ENCODE assay signal across 8 cellular contexts in genomic region chr9:17116400-17116837, GRCh38. TPM values are rescaled to one million over a fixed set of nuclear protein-coding genes. Genes with fewer than 3 reads are reported as not detected.
DNase-seq lines count a peak whose midpoint lies in the region; ATAC-seq, FAIRE-seq and TF ChIP-seq lines count a peak whose summit lies in the region.

No MANE protein-coding gene starts in this region.

- H3K27ac ChIP-seq in sigmoid colon, result peak overlapping the region in 1 of 4 donors; percentile 52

- no peak for ATAC-seq in HG03045 (IDR thresholded peaks at IDR 0.05; ENCODE audit: unreplicated experiment)
- ATAC-seq in GM18873 (IDR thresholded peaks at IDR 0.05; ENCODE audit: low FRiP score, unreplicated experiment), result no peak
- no peak for ATAC-seq in GM21529 (IDR thresholded peaks at IDR 0.05; ENCODE audit: unreplicated experiment)

- no peaks in the 10 kb centered on the region for H3K9me3 ChIP-seq in sigmoid colon

- no peak overlapping the region for H3K4me3 ChIP-seq in fibroblast of mammary gland (ENCODE audit: control insufficient read depth, low read depth, low read length)
- no peak overlapping the region for H3K4me3 ChIP-seq in sigmoid colon

- DNase-seq in COR-L47 (lab: John Stamatoyannopoulos, UW), result peak; percentile 42
- peak; percentile 34 for DNase-seq in RCC 7860 (ENCODE audit: low spot score)
- peak; percentile 66 for DNase-seq in fibroblast of mammary gland (ENCODE audit: low read depth)
- no peak for DNase-seq in sigmoid colon

- H3K4me1 ChIP-seq in sigmoid colon, result peaks cover 0 to 14% (median 5%) of the 10 kb centered on the region in 4 donors

- no peaks in the 10 kb centered on the region for H3K27me3 ChIP-seq in sigmoid colon

- TF ChIP-seq EP300 in Ishikawa (IDR thresholded peaks at IDR 0.05; ENCODE audit: borderline replicate concordance) (no peak), sigmoid colon (IDR thresholded peaks at IDR 0.05) (no peak)

- TF ChIP-seq CTCF in fibroblast of mammary gland (conservative IDR thresholded peaks at IDR 0.05; ENCODE audit: control insufficient read depth, insufficient read depth, low read depth, low read length) (peak; percentile 46), sigmoid colon (IDR thresholded peaks at IDR 0.05) (peak in 3 of 4 experiments; percentile 4 to 49 (median 45))

- WGBS in sigmoid colon, 2 donors, result 9 to 29% methylated on average over 4 of the region's 4 CpGs

- no peaks in the 10 kb centered on the region for H3K36me3 ChIP-seq in sigmoid colon

- intact Hi-C loops in sigmoid colon (cut with DNase I), result loop anchor here (2.0 to 10.0 kb wide), 3 partner anchors 18 to 1282 kb away; partner anchors contain the start of gene CNTLN

- peak; percentile 75 for FAIRE-seq in RCC 7860 (lab: Jason Lieb, UNC)

- peak; percentile 63 for TF ChIP-seq RAD21 in Ishikawa (IDR thresholded peaks at IDR 0.05; ENCODE audit: low read depth)

- no peak for TF ChIP-seq POLR2A in sigmoid colon (IDR thresholded peaks at IDR 0.05)

TF ChIP-seq in Ishikawa, 13 proteins besides CTCF, POLR2A, EP300 and RAD21:
- no peak for TF ChIP-seq REST (IDR thresholded peaks at IDR 0.05; ENCODE audit: low read depth)
- TF ChIP-seq YY1 (IDR thresholded peaks at IDR 0.05; ENCODE audit: low read depth), result no peak
- TF ChIP-seq USF1 (IDR thresholded peaks at IDR 0.05), result no peak
- no peak for TF ChIP-seq TCF12 (IDR thresholded peaks at IDR 0.05; ENCODE audit: low read depth)
- TF ChIP-seq ZBTB7A (IDR thresholded peaks at IDR 0.05; ENCODE audit: low read depth), result no peak
- TF ChIP-seq CEBPB (IDR thresholded peaks at IDR 0.05), result no peak
- no peak for TF ChIP-seq MAX (IDR thresholded peaks at IDR 0.05)

RNA-seq across cellular contexts. Expression of gene CNTLN, which starts 18.4 kb away (rescaled TPM):
- total RNA-seq in sigmoid colon, result 10 to 100 TPM; 12.1 to 22.4 (median 19.1) TPM
- polyA plus RNA-seq in sigmoid colon, result 1 to 10 TPM in 2 of 3 donors, under 1 TPM in 1; 0.92 to 2.4 (median 1.2) TPM
